Comparison of ENCODE assay signal across 11 cellular contexts in genomic region chr5:59786271-59786805, GRCh38.
DNase-seq lines count a peak whose midpoint lies in the region; ATAC-seq and TF ChIP-seq lines count a peak whose summit lies in the region.
"Had no signal": no experiment of that assay in that cellular context is flagged by ENCODE, and none has a peak within 500 bp of the region (broad histone marks: within the 10 kb centered on the region; RNA-seq: fewer than 3 reads in every experiment).

No MANE protein-coding gene starts in this region.

- no peaks in the 10 kb centered on the region for H3K27me3 Mint-ChIP-seq in osteocyte (ENCODE audit: unreplicated experiment)
- H3K27me3 Mint-ChIP-seq in effector memory CD8-positive, alpha-beta T cell = no peaks in the 10 kb centered on the region

- no peak overlapping the region for H3K4me3 Mint-ChIP-seq in osteocyte (ENCODE audit: unreplicated experiment)
- H3K4me3 Mint-ChIP-seq in effector memory CD8-positive, alpha-beta T cell = no peak overlapping the region
- H3K4me3 Mint-ChIP-seq: activated naive CD8-positive, alpha-beta T cell had no signal

- H3K9me3 Mint-ChIP-seq in osteocyte (ENCODE audit: unreplicated experiment) = no peaks in the 10 kb centered on the region
- H3K9me3 Mint-ChIP-seq in effector memory CD8-positive, alpha-beta T cell = no peaks in the 10 kb centered on the region

- no peaks in the 10 kb centered on the region for H3K36me3 Mint-ChIP-seq in osteocyte (ENCODE audit: unreplicated experiment)
- H3K36me3 Mint-ChIP-seq in effector memory CD8-positive, alpha-beta T cell (ENCODE audit: insufficient read depth) = no peaks in the 10 kb centered on the region
- H3K36me3 Mint-ChIP-seq: activated naive CD8-positive, alpha-beta T cell had no signal

- H3K4me1 Mint-ChIP-seq in osteocyte (ENCODE audit: unreplicated experiment) = peaks cover 46% of the 10 kb centered on the region
- H3K4me1 Mint-ChIP-seq in effector memory CD8-positive, alpha-beta T cell (ENCODE audit: low read depth in 2 of 2) = no peaks in the 10 kb centered on the region

- DNase-seq in EL = peak; percentile 92
- no peak for DNase-seq in osteocyte (ENCODE audit: extremely low spot score, unreplicated experiment)
- DNase-seq in T-helper 1 cell = no peak
- no peak for DNase-seq in GM19238 (ENCODE audit: insufficient read length, low spot score)
- no peak for DNase-seq in effector memory CD8-positive, alpha-beta T cell
- DNase-seq: activated CD4-positive, alpha-beta T cell treated with anti-CD3 and anti-CD28 coated beads for 48 hours; stimulated activated CD4-positive, alpha-beta T cell treated with anti-CD3 and anti-CD28 coated beads, Interleukin-12 subunit alpha, Interleukin-12 subunit beta, amount 100 ng/mL, for 4 hours had no signal

- peak overlapping the region; percentile 96 for H3K27ac Mint-ChIP-seq in osteocyte (ENCODE audit: unreplicated experiment)
- no peak overlapping the region for H3K27ac Mint-ChIP-seq in effector memory CD8-positive, alpha-beta T cell
- H3K27ac Mint-ChIP-seq: activated naive CD8-positive, alpha-beta T cell had no signal

- TF ChIP-seq CTCF in osteocyte (IDR thresholded peaks at IDR 0.05) = no peak

- ATAC-seq in esophagus mucosa (peak; percentile 85), HG03039 (IDR thresholded peaks at IDR 0.05; ENCODE audit: unreplicated experiment) (no peak)
- ATAC-seq in effector memory CD8-positive, alpha-beta T cell (replicated peaks) = no peak

TF ChIP-seq in PFSK-1, 5 proteins besides CTCF, POLR2A, EP300 and RAD21:
- TF ChIP-seq SIN3A (IDR thresholded peaks at IDR 0.05; ENCODE audit: borderline replicate concordance, insufficient read depth, low read length) (0 out of 2 replicates have a peak, but pooled peaks have one; percentile 27), TAF1 (IDR thresholded peaks at IDR 0.05; ENCODE audit: borderline replicate concordance, insufficient read depth, low read length) (no peak)
